Comparison of ENCODE assay signal across 1 cellular context in the genomic region with DNA sequence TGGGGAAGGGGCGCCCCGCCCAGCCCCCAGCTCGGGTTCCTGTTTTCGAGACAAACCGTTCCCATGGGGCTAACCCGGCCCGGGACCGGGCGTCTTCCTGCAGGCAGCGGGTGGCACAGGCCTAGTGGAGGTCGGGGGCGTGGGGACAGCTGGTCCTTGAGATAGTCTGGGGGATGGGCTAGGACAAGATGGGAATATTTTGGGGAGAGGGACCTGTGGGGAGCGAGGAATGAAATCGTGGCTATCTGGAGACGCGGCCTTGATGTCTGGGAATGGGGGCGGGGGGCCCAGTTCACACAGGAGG.
TF ChIP-seq lines count a peak whose summit lies in the region.

No MANE protein-coding gene starts in this region.

TF ChIP-seq in SK-N-SH treated with all-trans-retinoic acid at 6 μM for 48 hours, 23 proteins besides CTCF, POLR2A, EP300 and RAD21 (continued from another document):
- no peak for TF ChIP-seq POU6F1 (CRISPR knock-in tag; IDR thresholded peaks at IDR 0.05; ENCODE audit: borderline replicate concordance, low read depth)
- TF ChIP-seq ZNF70 (CRISPR knock-in tag; IDR thresholded peaks at IDR 0.05): no peak
- no peak for TF ChIP-seq ZFP3 (CRISPR knock-in tag; IDR thresholded peaks at IDR 0.05)
- no peak for TF ChIP-seq ZFP30 (CRISPR knock-in tag; IDR thresholded peaks at IDR 0.05)
- TF ChIP-seq, protein P1, sequence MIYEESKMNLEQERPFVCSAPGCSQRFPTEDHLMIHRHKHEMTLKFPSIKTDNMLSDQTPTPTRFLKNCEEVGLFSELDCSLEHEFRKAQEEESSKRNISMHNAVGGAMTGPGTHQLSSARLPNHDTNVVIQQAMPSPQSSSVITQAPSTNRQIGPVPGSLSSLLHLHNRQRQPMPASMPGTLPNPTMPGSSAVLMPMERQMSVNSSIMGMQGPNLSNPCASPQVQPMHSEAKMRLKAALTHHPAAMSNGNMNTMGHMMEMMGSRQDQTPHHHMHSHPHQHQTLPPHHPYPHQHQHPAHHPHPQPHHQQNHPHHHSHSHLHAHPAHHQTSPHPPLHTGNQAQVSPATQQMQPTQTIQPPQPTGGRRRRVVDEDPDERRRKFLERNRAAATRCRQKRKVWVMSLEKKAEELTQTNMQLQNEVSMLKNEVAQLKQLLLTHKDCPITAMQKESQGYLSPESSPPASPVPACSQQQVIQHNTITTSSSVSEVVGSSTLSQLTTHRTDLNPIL (CRISPR knock-in tag; IDR thresholded peaks at IDR 0.05; ENCODE audit: low read depth): no peak
TF ChIP-seq in SK-N-SH treated with all-trans-retinoic acid at 6 μM for 48 hours: peak in this region for 0.
